ENCODE assay signal across 8 cellular contexts in genomic region chr6:138572200-138572875, GRCh38.
DNase-seq lines count a peak whose midpoint lies in the region; ATAC-seq and TF ChIP-seq lines count a peak whose summit lies in the region.

No MANE protein-coding gene starts in this region.

- DNase-seq in GOT3 (lab: John Stamatoyannopoulos, UW): peak; percentile 19
- peak; percentile 83 for DNase-seq in NCI-H510A (lab: John Stamatoyannopoulos, UW)
- DNase-seq in lung (ENCODE audit: low spot score): peak; percentile 84
- DNase-seq in type B pancreatic cell (ENCODE audit: extremely low spot score, unreplicated experiment): peak; percentile 80

- H3K36me3 Mint-ChIP-seq in type B pancreatic cell: no peaks in the 10 kb centered on the region

- H3K36me3 ChIP-seq in ectodermal cell (ENCODE audit: control insufficient read depth, insufficient read depth, low read length): no peaks in the 10 kb centered on the region
- H3K36me3 ChIP-seq in lung (ENCODE audit: control insufficient read depth in 2 of 2, insufficient read depth in 2 of 2, low read length in 2 of 2): no peaks in the 10 kb centered on the region

- TF ChIP-seq CTCF in lung (IDR thresholded peaks at IDR 0.05; ENCODE audit: control extremely low read depth, extremely low read depth) (no peak), type B pancreatic cell (conservative IDR thresholded peaks at IDR 0.05) (no peak)

- H3K4me1 ChIP-seq in ectodermal cell (ENCODE audit: control insufficient read depth, insufficient read depth, low read length) (peaks cover 41% of the 10 kb centered on the region), lung (ENCODE audit: control insufficient read depth in 2 of 2, insufficient read depth in 2 of 2, low read length in 2 of 2) (peaks cover 0 to 2% of the 10 kb centered on the region in 2 donors)

- H3K27me3 Mint-ChIP-seq in type B pancreatic cell: no peaks in the 10 kb centered on the region

- no peak overlapping the region for H3K27ac Mint-ChIP-seq in type B pancreatic cell

- no peaks in the 10 kb centered on the region for H3K9me3 Mint-ChIP-seq in type B pancreatic cell

- no peak overlapping the region for H3K4me3 Mint-ChIP-seq in type B pancreatic cell

- peaks cover 30% of the 10 kb centered on the region for H3K4me1 Mint-ChIP-seq in type B pancreatic cell (ENCODE audit: unreplicated experiment)

- 6 to 11% methylated on average over 18 of the region's 18 CpGs for WGBS in ectodermal cell, 2 experiments
- WGBS in lung, 2 donors: 9 to 11% methylated on average over 18 of the region's 18 CpGs

- ATAC-seq in lung (ENCODE audit: insufficient read depth, low FRiP score) (peak; percentile 83), GM18873 (IDR thresholded peaks at IDR 0.05; ENCODE audit: low FRiP score, unreplicated experiment) (no peak), GM19035 (IDR thresholded peaks at IDR 0.05; ENCODE audit: unreplicated experiment) (no peak), GM21825 (IDR thresholded peaks at IDR 0.05; ENCODE audit: unreplicated experiment) (no peak)

- H3K4me3 ChIP-seq in ectodermal cell (ENCODE audit: insufficient read depth, low read depth, low read length): peak overlapping the region; percentile 49
- peak overlapping the region; percentile 31 for H3K4me3 ChIP-seq in lung

- H3K9me3 ChIP-seq in ectodermal cell (ENCODE audit: control insufficient read depth, low read length) (no peaks in the 10 kb centered on the region), lung (ENCODE audit: control insufficient read depth in 2 of 2, insufficient read depth in 1 of 2, low read length in 1 of 2) (no peaks in the 10 kb centered on the region)

- H3K27ac ChIP-seq in ectodermal cell (ENCODE audit: insufficient read depth, low read depth, low read length, poor library complexity, severe bottlenecking) (peak overlapping the region; percentile 69), lung (ENCODE audit: low read depth in 1 of 2, low read length in 1 of 2) (peak overlapping the region; percentile 76 to 83)

- H3K27me3 ChIP-seq in ectodermal cell (ENCODE audit: control insufficient read depth, insufficient read depth, low read length, poor library complexity, severe bottlenecking) (no peaks in the 10 kb centered on the region), lung (ENCODE audit: control insufficient read depth, insufficient read depth) (no peaks in the 10 kb centered on the region)

Comparison
In these comparisons a context has a peak if more than half of its experiments do, and no peak if none do; other contexts are left out.
1. DNase-seq: peak in every context shown above with its lines; median percentile 84 in lung; 83 in NCI-H510A; 80 in type B pancreatic cell; 19 in GOT3.